In the genomic region with DNA sequence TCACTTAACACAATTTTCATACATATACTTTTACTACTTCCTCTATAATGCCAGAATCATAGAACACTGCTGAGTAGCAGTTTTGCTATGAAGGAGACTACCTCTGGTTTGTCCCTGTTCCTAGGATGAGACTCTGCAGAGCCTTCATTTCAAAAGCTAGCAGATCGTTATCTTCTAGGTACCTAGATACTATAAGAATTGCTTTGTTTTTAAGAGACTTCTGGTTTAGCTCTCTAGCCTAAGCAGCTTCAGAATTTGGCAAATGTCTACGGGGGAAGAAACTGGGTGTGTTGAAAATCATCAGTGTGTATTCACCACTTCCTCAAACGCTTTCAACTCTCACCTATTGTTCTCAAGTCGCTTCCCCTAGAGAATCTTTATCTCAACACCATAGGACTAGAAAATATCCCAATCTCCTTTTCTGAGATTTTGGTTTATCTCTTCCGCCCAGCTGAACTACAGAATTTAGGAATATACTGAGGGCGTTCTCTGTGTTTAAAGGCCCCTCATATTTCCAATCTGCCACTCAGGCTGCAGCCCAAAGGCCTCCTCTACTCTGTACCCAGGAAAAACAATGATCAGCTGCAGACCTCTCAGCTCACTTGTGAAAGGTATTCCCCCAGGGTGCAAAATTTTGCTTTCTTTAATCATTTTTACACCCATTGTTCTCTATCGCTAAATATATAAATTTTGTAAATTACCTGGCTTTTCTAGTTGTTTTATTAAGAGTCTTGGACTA, we compare ENCODE assay signal across 8 cellular contexts. TPM values are rescaled to one million over a fixed set of nuclear protein-coding genes. Genes with fewer than 3 reads are reported as not detected.
A peak's percentile ranks its signal among the peaks of the same experiment; 100 is the strongest.
DNase-seq lines count a peak whose midpoint lies in the region; ATAC-seq and FAIRE-seq lines count a peak whose summit lies in the region.

No MANE protein-coding gene starts in this region.

- no peak overlapping the region for H3K27ac ChIP-seq in aorta (ENCODE audit: low read depth in 1 of 2, low read length in 2 of 2)

- peaks cover 64% of the 10 kb centered on the region for H3K36me3 Mint-ChIP-seq in activated T-helper 1 cell treated with anti-CD3 and anti-CD28 coated beads, Interleukin-12 subunit alpha, Interleukin-12 subunit beta, Interleukin-2, Interleukin-4 antibody, amounts not matched to agents 30 ng/mL and 10 ng/mL and 1 ng/mL, durations not matched to agents 14 hours and 24 hours and 36 hours (ENCODE audit: low read depth)

- peak overlapping the region; percentile 31 for H3K4me3 Mint-ChIP-seq in activated T-helper 1 cell treated with anti-CD3 and anti-CD28 coated beads, Interleukin-12 subunit alpha, Interleukin-12 subunit beta, Interleukin-2, Interleukin-4 antibody, amounts not matched to agents 30 ng/mL and 10 ng/mL and 1 ng/mL, durations not matched to agents 14 hours and 24 hours and 36 hours

- H3K9me3 ChIP-seq in aorta (ENCODE audit: control insufficient read depth, low read length): no peaks in the 10 kb centered on the region

- intact Hi-C loops in activated T-helper 1 cell treated with anti-CD3 and anti-CD28 coated beads, Interleukin-12 subunit alpha, Interleukin-12 subunit beta, Interleukin-2, Interleukin-4 antibody, amounts not matched to agents 30 ng/mL and 10 ng/mL and 1 ng/mL, durations not matched to agents 14 hours and 24 hours and 36 hours (cut with micrococcal nuclease): loop anchor here (1.0 kb wide), 3 partner anchors 11 to 27 kb away; no protein-coding TSS in a partner anchor
- intact Hi-C loops in aorta (cut with DNase I): no loop called here

- H3K4me1 ChIP-seq in aorta (ENCODE audit: control insufficient read depth in 1 of 2, insufficient read depth in 2 of 2, low read length in 2 of 2): no peaks in the 10 kb centered on the region

- H3K9me3 Mint-ChIP-seq in activated T-helper 1 cell treated with anti-CD3 and anti-CD28 coated beads, Interleukin-12 subunit alpha, Interleukin-12 subunit beta, Interleukin-2, Interleukin-4 antibody, amounts not matched to agents 30 ng/mL and 10 ng/mL and 1 ng/mL, durations not matched to agents 14 hours and 24 hours and 36 hours: peaks cover 47% of the 10 kb centered on the region

- H3K4me1 Mint-ChIP-seq in activated T-helper 1 cell treated with anti-CD3 and anti-CD28 coated beads, Interleukin-12 subunit alpha, Interleukin-12 subunit beta, Interleukin-2, Interleukin-4 antibody, amounts not matched to agents 30 ng/mL and 10 ng/mL and 1 ng/mL, durations not matched to agents 14 hours and 24 hours and 36 hours (ENCODE audit: low read depth): peaks cover 89% of the 10 kb centered on the region

- H3K27me3 ChIP-seq in aorta (ENCODE audit: control insufficient read depth in 1 of 2, insufficient read depth in 2 of 2, low read length in 1 of 2): no peaks in the 10 kb centered on the region

- DNase-seq in AML-193 (lab: John Stamatoyannopoulos, UW) (peak; percentile 83 to 88), aorta (no peak), RCC 7860 (ENCODE audit: low spot score) (no peak), NCI-H510A treated with DMSO at 0.1 percent for 48 hours (lab: John Stamatoyannopoulos, UW) (no peak), NCI-H774 (lab: John Stamatoyannopoulos, UW) (no peak)
- DNase-seq in activated T-helper 1 cell treated with anti-CD3 and anti-CD28 coated beads, Interleukin-12 subunit alpha, Interleukin-12 subunit beta, Interleukin-2, Interleukin-4 antibody, amounts not matched to agents 30 ng/mL and 10 ng/mL and 1 ng/mL, durations not matched to agents 14 hours and 24 hours and 36 hours (ENCODE audit: low spot score): peak; percentile 22

- FAIRE-seq in RCC 7860 (lab: Jason Lieb, UNC): no peak

- peak; percentile 91 for ATAC-seq in GM19328 (IDR thresholded peaks at IDR 0.05; ENCODE audit: unreplicated experiment)
- peak; percentile 75 for ATAC-seq in HG03280 (IDR thresholded peaks at IDR 0.05; ENCODE audit: unreplicated experiment)
- no peak for ATAC-seq in aorta (ENCODE audit: low FRiP score)

- H3K27me3 Mint-ChIP-seq in activated T-helper 1 cell treated with anti-CD3 and anti-CD28 coated beads, Interleukin-12 subunit alpha, Interleukin-12 subunit beta, Interleukin-2, Interleukin-4 antibody, amounts not matched to agents 30 ng/mL and 10 ng/mL and 1 ng/mL, durations not matched to agents 14 hours and 24 hours and 36 hours (ENCODE audit: insufficient read depth): no peaks in the 10 kb centered on the region

- peak overlapping the region; percentile 75 for H3K27ac Mint-ChIP-seq in activated T-helper 1 cell treated with anti-CD3 and anti-CD28 coated beads, Interleukin-12 subunit alpha, Interleukin-12 subunit beta, Interleukin-2, Interleukin-4 antibody, amounts not matched to agents 30 ng/mL and 10 ng/mL and 1 ng/mL, durations not matched to agents 14 hours and 24 hours and 36 hours

- no peaks in the 10 kb centered on the region for H3K36me3 ChIP-seq in aorta (ENCODE audit: control insufficient read depth in 1 of 2, insufficient read depth in 2 of 2, low read length in 1 of 2)

- 92 to 94% methylated on average over 7 of the region's 7 CpGs for WGBS in aorta, 2 donors

- H3K4me3 ChIP-seq in aorta (ENCODE audit: low read length in 2 of 2): no peak overlapping the region

RNA-seq across cellular contexts. Expression of a gene that starts 28.7 kb away (rescaled TPM):
- total RNA-seq in activated T-helper 1 cell treated with anti-CD3 and anti-CD28 coated beads, Interleukin-12 subunit alpha, Interleukin-12 subunit beta, Interleukin-2, Interleukin-4 antibody, amounts not matched to agents 30 ng/mL and 10 ng/mL and 1 ng/mL, durations not matched to agents 14 hours and 24 hours and 36 hours: 383 and 409 TPM in 2 replicates
- total RNA-seq in aorta: 100 to 1,000 TPM; 120 to 137 TPM
- polyA plus RNA-seq in aorta: 10 to 100 TPM; 45.4 to 87.7 TPM

Comparison
In these comparisons a context has a peak if more than half of its experiments do, and no peak if none do; other contexts are left out.
1. DNase-seq: peak in AML-193 (2 of 2) and activated T-helper 1 cell treated with anti-CD3 and anti-CD28 coated beads, Interleukin-12 subunit alpha, Interleukin-12 subunit beta, Interleukin-2, Interleukin-4 antibody, amounts not matched to agents 30 ng/mL and 10 ng/mL and 1 ng/mL, durations not matched to agents 14 hours and 24 hours and 36 hours (single experiment); none in aorta (0 of 2), RCC 7860 (single experiment), NCI-H510A treated with DMSO at 0.1 percent for 48 hours (single experiment) and NCI-H774 (single experiment).